Comparison of ENCODE assay signal across 8 cellular contexts in genomic region chr1:36148821-36149236, GRCh38. TPM values are rescaled to one million over a fixed set of nuclear protein-coding genes. Genes with fewer than 3 reads are reported as not detected.
DNase-seq lines count a peak whose midpoint lies in the region; ATAC-seq and TF ChIP-seq lines count a peak whose summit lies in the region.

No MANE protein-coding gene starts in this region.

- H3K36me3 Mint-ChIP-seq in Caco-2 (ENCODE audit: insufficient read depth, unreplicated experiment) = peaks cover 15% of the 10 kb centered on the region

- no peaks in the 10 kb centered on the region for H3K27me3 Mint-ChIP-seq in Caco-2 (ENCODE audit: insufficient read depth, unreplicated experiment)

- H3K18ac ChIP-seq in neuronal stem cell (ENCODE audit: low read length) = peak overlapping the region; percentile 92

- H3K9me3 ChIP-seq in Caco-2 (no peaks in the 10 kb centered on the region), MM.1S (replicated peaks; ENCODE audit: insufficient read depth, low read length) (no peaks in the 10 kb centered on the region), endocrine pancreas (ENCODE audit: control insufficient read depth, low read length) (no peaks in the 10 kb centered on the region), neuronal stem cell (replicated peaks in 1 of 2; ENCODE audit: control insufficient read depth in 2 of 2, insufficient read depth in 1 of 2, low read depth in 1 of 2, low read length in 2 of 2) (peaks cover 2 to 8% of the 10 kb centered on the region in 2 donors)

- H3K36me3 ChIP-seq in Caco-2 (ENCODE audit: control insufficient read depth, insufficient read depth, low read length) = no peaks in the 10 kb centered on the region
- H3K36me3 ChIP-seq in MM.1S (replicated peaks; ENCODE audit: insufficient read depth, low read length) = no peaks in the 10 kb centered on the region
- H3K36me3 ChIP-seq in endocrine pancreas (ENCODE audit: control insufficient read depth, insufficient read depth, low read length) = no peaks in the 10 kb centered on the region
- H3K36me3 ChIP-seq in neuronal stem cell (replicated peaks in 1 of 2; ENCODE audit: control insufficient read depth in 2 of 2, insufficient read depth in 2 of 2, low read length in 2 of 2) = peaks cover 0 to 6% of the 10 kb centered on the region in 2 donors

- H3K27ac ChIP-seq in MM.1S (ENCODE audit: low read length) = peak overlapping the region; percentile 28; the same call in 1 of the 2 replicates
- peak overlapping the region; percentile 79 for H3K27ac ChIP-seq in neuronal stem cell (replicated peaks; ENCODE audit: low read length)

- peaks cover 19% of the 10 kb centered on the region for H3F3A ChIP-seq in MM.1S (ENCODE audit: insufficient read depth, low read length)

- no peak overlapping the region for H3K4ac ChIP-seq in neuronal stem cell (ENCODE audit: low read length)

- peaks cover 39% of the 10 kb centered on the region for H3K79me2 ChIP-seq in MM.1S (ENCODE audit: low read length)

- H3K4me2 ChIP-seq in MM.1S (ENCODE audit: low read depth, low read length) (peak overlapping the region; percentile 66), neuronal stem cell (ENCODE audit: insufficient read depth, low read length, poor library complexity, severe bottlenecking) (peak overlapping the region; percentile 60)

- DNase-seq in Caco-2 (no peak), MM.1S (no peak), neuronal stem cell (ENCODE audit: low spot score) (no peak), amniotic stem cell (lab: John Stamatoyannopoulos, UW) (no peak), dedifferentiated amniotic fluid mesenchymal stem cell (ENCODE audit: extremely low spot score) (no peak), NCI-H1436 (lab: John Stamatoyannopoulos, UW) (no peak)

- H4K8ac ChIP-seq in neuronal stem cell (ENCODE audit: low read depth, low read length) = no peak overlapping the region

- peak overlapping the region; percentile 60 for H3K4me3 ChIP-seq in Caco-2 (ENCODE audit: low read depth, low read length)
- peak overlapping the region; percentile 78 for H3K4me3 ChIP-seq in MM.1S (ENCODE audit: low read length)
- H3K4me3 ChIP-seq in endocrine pancreas (ENCODE audit: control insufficient read depth, insufficient read depth, low read length) = peak overlapping the region; percentile 69
- peak overlapping the region; percentile 79 to 81 for H3K4me3 ChIP-seq in neuronal stem cell (ENCODE audit: low read length in 2 of 2)

- peak overlapping the region; percentile 70 for H3K9ac ChIP-seq in MM.1S (ENCODE audit: low read length)
- peak overlapping the region; percentile 62 for H3K9ac ChIP-seq in endocrine pancreas (ENCODE audit: control insufficient read depth, insufficient read depth, low read length)
- H3K9ac ChIP-seq in neuronal stem cell (ENCODE audit: low read depth, low read length, poor library complexity) = peak overlapping the region; percentile 83

- ATAC-seq in HG03520 (IDR thresholded peaks at IDR 0.05; ENCODE audit: unreplicated experiment) = no peak

- TF ChIP-seq CTCF in Caco-2 (IDR thresholded peaks at IDR 0.05; ENCODE audit: insufficient read depth in 1 of 2, low read depth in 1 of 2, low read length in 1 of 2, severe bottlenecking in 1 of 2, unreplicated experiment in 1 of 2) (no peak), MM.1S (IDR thresholded peaks at IDR 0.05; ENCODE audit: low read length) (no peak)

- WGBS in neuronal stem cell (ENCODE audit: extremely low coverage in 2 of 2, insufficient read length in 2 of 2, insufficient replicate concordance in 1 of 2), 2 donors = no CpG with 5 or more reads among the region's 16 CpGs

- POLR2A ChIA-PET in Caco-2 (lab: Charles Lee) = interaction anchor here (0.6 to 0.8 kb wide), 4 partner anchors 18 to 247 kb away, joined by 3 to 4 read pairs (median 4); partner anchors contain the start of gene THRAP3

- H3K27me3 ChIP-seq in Caco-2 (replicated peaks; ENCODE audit: control insufficient read depth, insufficient read depth, low read length) (no peaks in the 10 kb centered on the region), MM.1S (replicated peaks; ENCODE audit: insufficient read depth, low read length) (no peaks in the 10 kb centered on the region), endocrine pancreas (ENCODE audit: control insufficient read depth, insufficient read depth, low read length) (no peaks in the 10 kb centered on the region), neuronal stem cell (ENCODE audit: control insufficient read depth in 3 of 3, insufficient read depth in 3 of 3, low read depth in 1 of 3, low read length in 3 of 3) (no peaks in the 10 kb centered on the region)

- H2BK12ac ChIP-seq in neuronal stem cell (ENCODE audit: low read length) = peak overlapping the region; percentile 26

- peaks cover 10% of the 10 kb centered on the region for H3K4me1 ChIP-seq in Caco-2
- H3K4me1 ChIP-seq in MM.1S (ENCODE audit: low read length) = peaks cover 18% of the 10 kb centered on the region
- H3K4me1 ChIP-seq in endocrine pancreas (ENCODE audit: control insufficient read depth, insufficient read depth, low read length) = no peaks in the 10 kb centered on the region
- peaks cover 23 to 24% of the 10 kb centered on the region in 2 donors for H3K4me1 ChIP-seq in neuronal stem cell (ENCODE audit: control insufficient read depth in 2 of 2, insufficient read depth in 1 of 2, low read depth in 1 of 2, low read length in 2 of 2)

- H4K91ac ChIP-seq in neuronal stem cell (ENCODE audit: low read depth, low read length, poor library complexity) = no peak overlapping the region

- H3K4me1 Mint-ChIP-seq in Caco-2 (ENCODE audit: low read depth, unreplicated experiment) = no peaks in the 10 kb centered on the region

- H3K9me2 ChIP-seq in MM.1S (replicated peaks; ENCODE audit: insufficient read depth, low read length) = no peaks in the 10 kb centered on the region

- CTCF ChIA-PET in Caco-2 (lab: Charles Lee) = interaction anchor here (1.1 to 2.0 kb wide), 7 partner anchors 14 to 220 kb away, joined by 5 to 13 read pairs (median 9); partner anchors contain the start of gene THRAP3

- no peak overlapping the region for H2AK5ac ChIP-seq in neuronal stem cell (ENCODE audit: low read depth, low read length)

- peak overlapping the region; percentile 69 for H2AFZ ChIP-seq in MM.1S (ENCODE audit: low read length)
- H2AFZ ChIP-seq in neuronal stem cell (ENCODE audit: low read length) = peak overlapping the region; percentile 85

- peak overlapping the region; percentile 100 for H3K27ac Mint-ChIP-seq in Caco-2 (ENCODE audit: unreplicated experiment)

- H2BK5ac ChIP-seq in neuronal stem cell (ENCODE audit: low read length) = no peak overlapping the region

- BruUV-seq in Caco-2 (replicated peaks; lab: Mats Ljungman, UMichigan) = TSS peak; percentile 67

- H3K9me3 Mint-ChIP-seq in Caco-2 (ENCODE audit: unreplicated experiment) = no peaks in the 10 kb centered on the region

- no peaks in the 10 kb centered on the region for H4K20me1 ChIP-seq in MM.1S (ENCODE audit: insufficient read depth, low read length)

- H2BK15ac ChIP-seq in neuronal stem cell (ENCODE audit: low read length) = no peak overlapping the region

- H3K23ac ChIP-seq in neuronal stem cell (ENCODE audit: low read depth, low read length, poor library complexity) = no peak overlapping the region

- no peaks in the 10 kb centered on the region for H3K79me1 ChIP-seq in neuronal stem cell (ENCODE audit: low read depth, low read length)

- no peak overlapping the region for H3K14ac ChIP-seq in neuronal stem cell (ENCODE audit: low read length)

- intact Hi-C loops in Caco-2 (cut with micrococcal nuclease; ENCODE audit: unreplicated experiment) = loop anchor here (1.0 to 5.0 kb wide), 5 partner anchors 39 to 136 kb away; partner anchors contain the start of gene THRAP3

- peak overlapping the region; percentile 99 for H3K4me3 Mint-ChIP-seq in Caco-2 (ENCODE audit: unreplicated experiment)

- H2BK120ac ChIP-seq in neuronal stem cell (ENCODE audit: low read depth, low read length) = no peak overlapping the region

RNA-seq across cellular contexts. Expression of gene TRAPPC3, which starts 0.5 kb away (rescaled TPM):
- 35.4 and 37.9 TPM in 2 replicates for total RNA-seq in Caco-2 (2022)
- 49.3 TPM for polyA plus RNA-seq in neuronal stem cell (2013, experiment 1 of 2)
- 51.1 TPM for polyA plus RNA-seq in neuronal stem cell (2013, experiment 2 of 2)

RNA-seq across cellular contexts. Expression of gene MAP7D1, which starts 7.1 kb away (rescaled TPM):
- total RNA-seq in Caco-2 (2022) = 33.7 and 37.7 TPM in 2 replicates
- polyA plus RNA-seq in neuronal stem cell (2013, experiment 1 of 2) = 101 TPM
- 97.7 TPM for polyA plus RNA-seq in neuronal stem cell (2013, experiment 2 of 2)

RNA-seq across cellular contexts. Expression of gene COL8A2, which starts 23.8 kb away (rescaled TPM):
- 0.07 and 0.18 TPM in 2 replicates for total RNA-seq in Caco-2 (2022)
- polyA plus RNA-seq in neuronal stem cell (2013, experiment 1 of 2) = 0.01 TPM
- 0.01 TPM for polyA plus RNA-seq in neuronal stem cell (2013, experiment 2 of 2)
